Comparison of ENCODE assay signal across 17 cellular contexts in the genomic region with DNA sequence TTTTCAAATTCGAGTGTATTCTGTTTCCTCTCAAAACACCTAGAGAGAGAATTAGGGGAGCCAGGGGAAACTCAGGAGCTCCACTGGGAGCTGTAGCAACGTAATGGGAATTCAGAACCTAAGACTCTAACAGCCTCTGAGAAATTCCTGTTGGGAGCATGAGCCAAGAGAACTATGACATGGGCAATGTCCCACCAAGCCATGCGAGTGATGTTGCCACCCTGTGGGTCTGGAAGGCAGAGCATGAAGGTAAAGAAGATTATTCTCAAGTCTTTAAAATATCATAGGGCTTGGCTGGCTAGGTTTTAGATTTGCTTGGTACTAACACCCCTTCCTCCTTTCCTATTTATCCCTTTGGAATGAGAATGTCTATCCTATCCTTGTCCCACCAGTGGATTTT.
DNase-seq lines count a peak whose midpoint lies in the region; TF ChIP-seq lines count a peak whose summit lies in the region.
"Had no signal": no experiment of that assay in that cellular context is flagged by ENCODE, and none has a peak within 500 bp of the region (broad histone marks: within the 10 kb centered on the region; RNA-seq: fewer than 3 reads in every experiment).

No MANE protein-coding gene starts in this region.

- intact Hi-C loops in Caco-2 (cut with micrococcal nuclease; ENCODE audit: unreplicated experiment), result loop anchor here (1.0 to 10.0 kb wide), 3 partner anchors 164 to 547 kb away; a partner anchor contains a TSS

- H3K9ac ChIP-seq in liver (ENCODE audit: low read depth in 1 of 2, low read length in 2 of 2), result no peak overlapping the region
- H3K9ac ChIP-seq: parathyroid adenoma had no signal

- no peaks in the 10 kb centered on the region for H3K36me3 ChIP-seq in Caco-2 (ENCODE audit: control insufficient read depth, insufficient read depth, low read length)
- H3K36me3 ChIP-seq in brain microvascular endothelial cell (replicated peaks), result no peaks in the 10 kb centered on the region
- H3K36me3 ChIP-seq in liver (ENCODE audit: control insufficient read depth in 4 of 4, insufficient read depth in 3 of 4, low read depth in 1 of 4, low read length in 3 of 4), result no peaks in the 10 kb centered on the region
- H3K36me3 ChIP-seq: tibial artery had no signal

- DNase-seq in Caco-2 (peak; percentile 26 to 39), H4 (ENCODE audit: low spot score) (peak; percentile 6), brain microvascular endothelial cell (no peak), retina (no peak), NCI-H1436 (lab: John Stamatoyannopoulos, UW) (no peak), caudate nucleus (lab: John Stamatoyannopoulos, UW) (no peak)
- DNase-seq: activated CD4-positive, alpha-beta T cell treated with anti-CD3 and anti-CD28 coated beads for 36 hours; activated CD8-positive, alpha-beta memory T cell treated with anti-CD3 and anti-CD28 coated beads, Interleukin-2, amount 50 U/mL, for 4 hours; activated effector memory CD4-positive, alpha-beta T cell treated with anti-CD3 and anti-CD28 coated beads, Interleukin-2, amount 50 U/mL, for 16 hours; Karpas-422; NCI-H1417; NCI-H345; SHP77 treated with DMSO at 0.1 percent for 48 hours; tibial artery had no signal

- no peak overlapping the region for H3K27ac Mint-ChIP-seq in Caco-2 (ENCODE audit: unreplicated experiment)
- H3K27ac Mint-ChIP-seq: activated CD4-positive, alpha-beta T cell treated with anti-CD3 and anti-CD28 coated beads for 36 hours; stimulated activated memory B cell treated with anti-CD40 and anti-IgM and Interleukin-4, amounts not matched to agents 10 μg/mL and 1 μg/mL and 100 μg/mL, for 72 hours had no signal

- H3K36me3 Mint-ChIP-seq in Caco-2 (ENCODE audit: insufficient read depth, unreplicated experiment), result no peaks in the 10 kb centered on the region
- H3K36me3 Mint-ChIP-seq: stimulated activated memory B cell treated with anti-CD40 and anti-IgM and Interleukin-4, amounts not matched to agents 10 μg/mL and 1 μg/mL and 100 μg/mL, for 72 hours had no signal

- H3K4me1 Mint-ChIP-seq in Caco-2 (ENCODE audit: low read depth, unreplicated experiment), result no peaks in the 10 kb centered on the region
- H3K4me1 Mint-ChIP-seq: activated CD4-positive, alpha-beta T cell treated with anti-CD3 and anti-CD28 coated beads for 36 hours; stimulated activated memory B cell treated with anti-CD40 and anti-IgM and Interleukin-4, amounts not matched to agents 10 μg/mL and 1 μg/mL and 100 μg/mL, for 72 hours had no signal

- TF ChIP-seq CTCF in Caco-2 (IDR thresholded peaks at IDR 0.05; ENCODE audit: insufficient read depth in 1 of 2, low read depth in 1 of 2, low read length in 1 of 2, severe bottlenecking in 1 of 2, unreplicated experiment in 1 of 2) (peak in 1 of 2 experiments; percentile 47), brain microvascular endothelial cell (IDR thresholded peaks at IDR 0.05; ENCODE audit: low read depth, low read length, missing control alignments) (peak; percentile 39), liver (IDR thresholded peaks at IDR 0.05; ENCODE audit: low read depth, low read length, missing input control) (peak; percentile 31)

- peak in 1 of 2 donors; percentile 67 for TF ChIP-seq RAD21 in liver (IDR thresholded peaks at IDR 0.05)

- CTCF ChIA-PET in Caco-2 (lab: Charles Lee), result no interaction called here

- H3K27me3 Mint-ChIP-seq in Caco-2 (ENCODE audit: insufficient read depth, unreplicated experiment), result no peaks in the 10 kb centered on the region
- H3K27me3 Mint-ChIP-seq: activated CD4-positive, alpha-beta T cell treated with anti-CD3 and anti-CD28 coated beads for 36 hours; stimulated activated memory B cell treated with anti-CD40 and anti-IgM and Interleukin-4, amounts not matched to agents 10 μg/mL and 1 μg/mL and 100 μg/mL, for 72 hours had no signal

- H3K4me1 ChIP-seq in Caco-2, result peaks cover 2% of the 10 kb centered on the region; the same call in 1 of the 2 replicates
- no peaks in the 10 kb centered on the region for H3K4me1 ChIP-seq in liver (ENCODE audit: control insufficient read depth in 4 of 4, insufficient read depth in 4 of 4, low read length in 3 of 4)
- H3K4me1 ChIP-seq: parathyroid adenoma, tibial artery had no signal

- POLR2A ChIA-PET in Caco-2 (lab: Charles Lee), result interaction anchor here (0.6 kb wide), 1 partner anchor 204 kb away, joined by 4 read pairs; no protein-coding TSS in a partner anchor

- no peak overlapping the region for H3K4me3 ChIP-seq in Caco-2 (ENCODE audit: low read depth, low read length)
- H3K4me3 ChIP-seq in brain microvascular endothelial cell (ENCODE audit: low read depth, low read length), result no peak overlapping the region
- no peak overlapping the region for H3K4me3 ChIP-seq in liver (ENCODE audit: low read depth in 1 of 3, low read length in 3 of 3)
- H3K4me3 ChIP-seq: tibial artery had no signal

- WGBS in liver, result 58% methylated on average over 3 of the region's 3 CpGs

- H3K9me3 ChIP-seq in Caco-2 (no peaks in the 10 kb centered on the region), liver (ENCODE audit: control insufficient read depth in 4 of 4, low read length in 3 of 4) (no peaks in the 10 kb centered on the region)
- H3K9me3 ChIP-seq: tibial artery had no signal

- H3K27me3 ChIP-seq in Caco-2 (replicated peaks; ENCODE audit: control insufficient read depth, insufficient read depth, low read length) (no peaks in the 10 kb centered on the region), brain microvascular endothelial cell (replicated peaks) (no peaks in the 10 kb centered on the region), liver (ENCODE audit: control insufficient read depth in 4 of 4, insufficient read depth in 4 of 4, low read length in 3 of 4) (peaks cover 0 to 4% (median 0%) of the 10 kb centered on the region in 4 donors)
- H3K27me3 ChIP-seq: tibial artery had no signal

- in situ Hi-C loops in brain microvascular endothelial cell (cut with HindIII; ENCODE audit: low pct_ligation_motif_present, low sequenced_read_pairs), result no loop called here

- H3K4me3 Mint-ChIP-seq in Caco-2 (ENCODE audit: unreplicated experiment), result no peak overlapping the region
- H3K4me3 Mint-ChIP-seq: activated CD4-positive, alpha-beta T cell treated with anti-CD3 and anti-CD28 coated beads for 36 hours; stimulated activated memory B cell treated with anti-CD40 and anti-IgM and Interleukin-4, amounts not matched to agents 10 μg/mL and 1 μg/mL and 100 μg/mL, for 72 hours had no signal

- no peak overlapping the region for H3K27ac ChIP-seq in brain microvascular endothelial cell
- H3K27ac ChIP-seq in liver (ENCODE audit: low read depth in 1 of 2, low read length in 2 of 2), result no peak overlapping the region
- no peak overlapping the region for H3K27ac ChIP-seq in caudate nucleus (ENCODE audit: low read depth, low read length)
- H3K27ac ChIP-seq: parathyroid adenoma, tibial artery had no signal

- H3K9me3 Mint-ChIP-seq in Caco-2 (ENCODE audit: unreplicated experiment), result no peaks in the 10 kb centered on the region

- no TSS peak for BruUV-seq in Caco-2 (replicated peaks; lab: Mats Ljungman, UMichigan)

TF ChIP-seq in liver, 16 proteins besides CTCF, POLR2A, EP300 and RAD21:
- TF ChIP-seq TAF1 (conservative IDR thresholded peaks at IDR 0.05), result no peak

Comparison
In these comparisons a context has a peak if more than half of its experiments do, and no peak if none do; other contexts are left out.
1. DNase-seq: peak in Caco-2 (2 of 2) and H4 (single experiment); none in brain microvascular endothelial cell (single experiment), retina (single experiment), NCI-H1436 (single experiment) and caudate nucleus (0 of 61).